ENCODE assay signal across 2 cellular contexts in the genomic region with DNA sequence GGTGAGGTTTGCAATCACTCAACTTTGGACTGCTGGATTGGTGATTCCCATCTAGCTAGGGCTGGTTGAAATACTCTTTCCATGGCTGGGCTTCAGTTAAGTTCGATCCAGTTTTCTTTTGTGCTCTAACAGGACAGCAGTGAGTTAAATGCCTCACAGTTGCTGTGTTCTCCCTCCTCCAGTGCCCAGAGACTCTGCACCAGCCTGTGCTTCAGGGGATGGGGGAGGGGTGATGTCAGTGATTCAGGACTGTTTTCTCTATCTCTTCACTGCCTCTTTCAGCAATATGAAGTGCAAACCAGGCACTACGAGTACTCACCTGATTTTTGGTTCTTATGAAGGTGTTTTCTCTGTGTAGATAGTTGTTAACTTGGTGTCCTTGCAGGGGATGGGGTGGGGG.
TF ChIP-seq lines count a peak whose summit lies in the region.

No MANE protein-coding gene starts in this region.

TF ChIP-seq in IMR-90, 13 proteins besides CTCF, POLR2A, EP300 and RAD21:
- TF ChIP-seq NFE2L2 (IDR thresholded peaks at IDR 0.05; ENCODE audit: low read depth, low read length) (no peak), SMC3 (IDR thresholded peaks at IDR 0.05; ENCODE audit: low read depth, low read length) (no peak), MAFK (IDR thresholded peaks at IDR 0.05; ENCODE audit: low read depth, low read length) (no peak), MAZ (IDR thresholded peaks at IDR 0.05; ENCODE audit: borderline replicate concordance, low read depth, low read length) (no peak), CHD1 (IDR thresholded peaks at IDR 0.05; ENCODE audit: low read depth, low read length) (no peak), FOS (IDR thresholded peaks at IDR 0.05; ENCODE audit: low read depth, low read length) (no peak), MXI1 (IDR thresholded peaks at IDR 0.05; ENCODE audit: borderline replicate concordance, low read depth, low read length) (no peak), RFX5 (IDR thresholded peaks at IDR 0.05; ENCODE audit: low read depth, low read length) (no peak), BHLHE40 (IDR thresholded peaks at IDR 0.05; ENCODE audit: low read depth, low read length) (no peak), CEBPB (IDR thresholded peaks at IDR 0.05; ENCODE audit: low read depth, low read length) (no peak), RCOR1 (IDR thresholded peaks at IDR 0.05; ENCODE audit: insufficient replicate concordance, low read length) (no peak)
- TF ChIP-seq, protein P1, sequence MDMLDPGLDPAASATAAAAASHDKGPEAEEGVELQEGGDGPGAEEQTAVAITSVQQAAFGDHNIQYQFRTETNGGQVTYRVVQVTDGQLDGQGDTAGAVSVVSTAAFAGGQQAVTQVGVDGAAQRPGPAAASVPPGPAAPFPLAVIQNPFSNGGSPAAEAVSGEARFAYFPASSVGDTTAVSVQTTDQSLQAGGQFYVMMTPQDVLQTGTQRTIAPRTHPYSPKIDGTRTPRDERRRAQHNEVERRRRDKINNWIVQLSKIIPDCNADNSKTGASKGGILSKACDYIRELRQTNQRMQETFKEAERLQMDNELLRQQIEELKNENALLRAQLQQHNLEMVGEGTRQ (IDR thresholded peaks at IDR 0.05; ENCODE audit: low read depth, low read length): no peak
- TF ChIP-seq, protein P2, sequence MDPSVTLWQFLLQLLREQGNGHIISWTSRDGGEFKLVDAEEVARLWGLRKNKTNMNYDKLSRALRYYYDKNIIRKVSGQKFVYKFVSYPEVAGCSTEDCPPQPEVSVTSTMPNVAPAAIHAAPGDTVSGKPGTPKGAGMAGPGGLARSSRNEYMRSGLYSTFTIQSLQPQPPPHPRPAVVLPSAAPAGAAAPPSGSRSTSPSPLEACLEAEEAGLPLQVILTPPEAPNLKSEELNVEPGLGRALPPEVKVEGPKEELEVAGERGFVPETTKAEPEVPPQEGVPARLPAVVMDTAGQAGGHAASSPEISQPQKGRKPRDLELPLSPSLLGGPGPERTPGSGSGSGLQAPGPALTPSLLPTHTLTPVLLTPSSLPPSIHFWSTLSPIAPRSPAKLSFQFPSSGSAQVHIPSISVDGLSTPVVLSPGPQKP (IDR thresholded peaks at IDR 0.05; ENCODE audit: borderline replicate concordance, low read depth, low read length): no peak
TF ChIP-seq in IMR-90: peak in this region for 0.

TF ChIP-seq in H1, 55 proteins besides CTCF, POLR2A, EP300 and RAD21:
- TF ChIP-seq BACH1 (IDR thresholded peaks at IDR 0.05; ENCODE audit: low read length) (no peak), CBX5 (IDR thresholded peaks at IDR 0.05; ENCODE audit: low read depth, low read length) (no peak), CREB1 (IDR thresholded peaks at IDR 0.05) (no peak), GABPA (IDR thresholded peaks at IDR 0.05; ENCODE audit: borderline replicate concordance, insufficient read depth, low read length) (no peak), CEBPB (IDR thresholded peaks at IDR 0.05; ENCODE audit: low read depth, low read length) (no peak), TBP (IDR thresholded peaks at IDR 0.05; ENCODE audit: low read depth, low read length) (no peak), MAFK (IDR thresholded peaks at IDR 0.05; ENCODE audit: low read depth, low read length) (no peak), HDAC6 (IDR thresholded peaks at IDR 0.05; ENCODE audit: low read depth, low read length) (no peak), KDM4A (IDR thresholded peaks at IDR 0.05; ENCODE audit: low read depth, low read length, severe bottlenecking) (no peak), CBX8 (IDR thresholded peaks at IDR 0.05; ENCODE audit: borderline replicate concordance, low read depth, low read length) (no peak), HDAC2 (IDR thresholded peaks at IDR 0.05; ENCODE audit: borderline replicate concordance in 1 of 2, low read depth in 2 of 2, low read length in 2 of 2) (no peak), EZH2 (IDR thresholded peaks at IDR 0.05; ENCODE audit: low read depth, low read length, severe bottlenecking) (no peak), BRCA1 (IDR thresholded peaks at IDR 0.05; ENCODE audit: low read depth, low read length) (no peak), SP2 (IDR thresholded peaks at IDR 0.05; ENCODE audit: low read length) (no peak), RNF2 (IDR thresholded peaks at IDR 0.05; ENCODE audit: borderline replicate concordance, low read depth, low read length, missing control alignments, poor library complexity, severe bottlenecking) (no peak), SIX5 (IDR thresholded peaks at IDR 0.05; ENCODE audit: low read depth, low read length) (no peak)
- TF ChIP-seq, protein P3, sequence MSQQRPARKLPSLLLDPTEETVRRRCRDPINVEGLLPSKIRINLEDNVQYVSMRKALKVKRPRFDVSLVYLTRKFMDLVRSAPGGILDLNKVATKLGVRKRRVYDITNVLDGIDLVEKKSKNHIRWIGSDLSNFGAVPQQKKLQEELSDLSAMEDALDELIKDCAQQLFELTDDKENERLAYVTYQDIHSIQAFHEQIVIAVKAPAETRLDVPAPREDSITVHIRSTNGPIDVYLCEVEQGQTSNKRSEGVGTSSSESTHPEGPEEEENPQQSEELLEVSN (IDR thresholded peaks at IDR 0.05): no peak
- TF ChIP-seq, protein P4, sequence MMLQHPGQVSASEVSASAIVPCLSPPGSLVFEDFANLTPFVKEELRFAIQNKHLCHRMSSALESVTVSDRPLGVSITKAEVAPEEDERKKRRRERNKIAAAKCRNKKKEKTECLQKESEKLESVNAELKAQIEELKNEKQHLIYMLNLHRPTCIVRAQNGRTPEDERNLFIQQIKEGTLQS (IDR thresholded peaks at IDR 0.05; ENCODE audit: insufficient read depth, low read depth, low read length): no peak
- TF ChIP-seq, protein P5, sequence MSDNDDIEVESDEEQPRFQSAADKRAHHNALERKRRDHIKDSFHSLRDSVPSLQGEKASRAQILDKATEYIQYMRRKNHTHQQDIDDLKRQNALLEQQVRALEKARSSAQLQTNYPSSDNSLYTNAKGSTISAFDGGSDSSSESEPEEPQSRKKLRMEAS (IDR thresholded peaks at IDR 0.05): no peak
